ENCODE assay signal across 10 cellular contexts in genomic region chr3:15796331-15796730, GRCh38. TPM values are rescaled to one million over a fixed set of nuclear protein-coding genes. Genes with fewer than 3 reads are reported as not detected.
DNase-seq lines count a peak whose midpoint lies in the region; ATAC-seq and TF ChIP-seq lines count a peak whose summit lies in the region.
"Had no signal": no experiment of that assay in that cellular context is flagged by ENCODE, and none has a peak within 500 bp of the region (broad histone marks: within the 10 kb centered on the region; RNA-seq: fewer than 3 reads in every experiment).

No MANE protein-coding gene starts in this region.

- TF ChIP-seq POLR2A in Peyer's patch (IDR thresholded peaks at IDR 0.05) = no peak

- TF ChIP-seq CTCF in GM12864 (IDR thresholded peaks at IDR 0.05; ENCODE audit: low read depth, low read length, missing control alignments) (no peak), Peyer's patch (IDR thresholded peaks at IDR 0.05) (no peak), epithelial cell of proximal tubule (conservative IDR thresholded peaks at IDR 0.05; ENCODE audit: low read depth, low read length) (no peak), retinal pigment epithelial cell (conservative IDR thresholded peaks at IDR 0.05; ENCODE audit: low read depth, low read length) (no peak)

- peaks cover 0 to 14% (median 4%) of the 10 kb centered on the region in 4 donors for H3K4me1 ChIP-seq in Peyer's patch

- peak overlapping the region; percentile 2 to 80 (median 61) for H3K27ac ChIP-seq in Peyer's patch

- H3K4me3 ChIP-seq in GM12864 (ENCODE audit: low read depth, low read length) (peak overlapping the region; percentile 54), Peyer's patch (peak overlapping the region in 2 of 4 donors; percentile 11 to 38), epithelial cell of proximal tubule (ENCODE audit: low read depth, low read length) (peak overlapping the region; percentile 47), retinal pigment epithelial cell (ENCODE audit: low read length) (peak overlapping the region; percentile 62)

- H3K36me3 ChIP-seq in Peyer's patch = no peaks in the 10 kb centered on the region

- H3K27me3 ChIP-seq in Peyer's patch = no peaks in the 10 kb centered on the region

- ATAC-seq in GM18870 (IDR thresholded peaks at IDR 0.05; ENCODE audit: unreplicated experiment) = no peak

- no peak for DNase-seq in GM12864 (ENCODE audit: low read depth)
- DNase-seq in Peyer's patch = no peak
- DNase-seq in epithelial cell of proximal tubule (ENCODE audit: low read depth) = no peak
- DNase-seq in retinal pigment epithelial cell (ENCODE audit: low read depth) = no peak
- DNase-seq in DMS53 (lab: John Stamatoyannopoulos, UW) = no peak
- no peak for DNase-seq in NCI-H82 treated with DMSO at 0.1 percent for 48 hours (lab: John Stamatoyannopoulos, UW; ENCODE audit: unreplicated experiment)
- no peak for DNase-seq in stimulated activated CD4-positive, alpha-beta T cell treated with anti-CD3 and anti-CD28 coated beads, Interleukin-4, amount 100 ng/mL, for 4 hours
- DNase-seq: GOT3, posterior cingulate gyrus had no signal

- no peaks in the 10 kb centered on the region for H3K9me3 ChIP-seq in Peyer's patch

RNA-seq across cellular contexts. Expression of gene ANKRD28, which starts 1.4 kb away (rescaled TPM):
- total RNA-seq in Peyer's patch (10 to 100 TPM; 45.4 to 83.3 (median 46.4) TPM), epithelial cell of proximal tubule (17.3 and 25.7 TPM in 2 replicates)
